ENCODE assay signal across 11 cellular contexts in the genomic region with DNA sequence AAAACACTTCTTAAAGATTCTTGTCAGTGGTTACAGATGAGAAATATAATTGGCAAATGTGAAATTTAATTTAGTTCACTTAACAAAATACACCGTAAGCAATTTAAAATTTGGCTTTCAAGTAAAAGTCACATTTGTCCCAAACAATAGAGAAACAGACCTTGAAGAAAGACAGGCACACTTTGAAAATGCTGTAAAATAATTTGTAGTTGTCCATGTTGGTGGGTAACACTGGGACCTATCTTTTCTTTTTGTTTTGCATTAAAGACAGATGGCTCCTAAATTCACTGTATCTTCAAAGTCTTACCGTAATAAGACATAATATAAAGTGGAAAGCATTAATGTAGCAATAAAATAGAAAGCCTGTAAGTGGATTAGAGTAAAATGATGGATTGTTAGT. TPM values are rescaled to one million over a fixed set of nuclear protein-coding genes. Genes with fewer than 3 reads are reported as not detected.
DNase-seq lines count a peak whose midpoint lies in the region; ATAC-seq and TF ChIP-seq lines count a peak whose summit lies in the region.
"Had no signal": no experiment of that assay in that cellular context is flagged by ENCODE, and none has a peak within 500 bp of the region (broad histone marks: within the 10 kb centered on the region; RNA-seq: fewer than 3 reads in every experiment).

No MANE protein-coding gene starts in this region.

- peak overlapping the region in 7 of 8 donors; percentile 15 to 99 (median 98) for H3K27ac ChIP-seq in spleen

- CTCF ChIA-PET in T-cell (lab: Charles Lee): interaction anchor here (0.6 to 2.3 kb wide), 4 partner anchors 12 to 292 kb away, joined by 3 to 7 read pairs (median 4); no protein-coding TSS in a partner anchor

- H3K27me3 ChIP-seq in spleen (replicated peaks in 1 of 7): no peaks in the 10 kb centered on the region

- no peaks in the 10 kb centered on the region for H3K27me3 Mint-ChIP-seq in activated CD4-positive, alpha-beta T cell treated with anti-CD3 and anti-CD28 coated beads, Interleukin-2, amount 10 ng/mL, durations not matched to agents 24 days and 14 days
- no peaks in the 10 kb centered on the region for H3K27me3 Mint-ChIP-seq in T-cell
- H3K27me3 Mint-ChIP-seq in glutamatergic neuron (ENCODE audit: unreplicated experiment): peaks cover 16% of the 10 kb centered on the region

- intact Hi-C loops in activated CD4-positive, alpha-beta T cell treated with anti-CD3 and anti-CD28 coated beads, Interleukin-2, amount 10 ng/mL, durations not matched to agents 24 days and 14 days (cut with micrococcal nuclease): no loop called here
- intact Hi-C loops in spleen (cut with DNase I; ENCODE audit: low total_unique reads): loop anchor here (10.0 kb wide), 1 partner anchor 54 kb away; no protein-coding TSS in a partner anchor

- H3K36me3 ChIP-seq in spleen: peaks cover 0 to 6% (median 0%) of the 10 kb centered on the region in 6 donors

- no peak for ATAC-seq in T-cell (replicated peaks in 1 of 4)

- H3K4me1 ChIP-seq in spleen: peaks cover 37 to 90% (median 79%) of the 10 kb centered on the region in 6 donors

- H3K4me1 Mint-ChIP-seq in activated CD4-positive, alpha-beta T cell treated with anti-CD3 and anti-CD28 coated beads, Interleukin-2, amount 10 ng/mL, durations not matched to agents 24 days and 14 days: peaks cover 61% of the 10 kb centered on the region
- peaks cover 59 to 77% (median 74%) of the 10 kb centered on the region in 3 donors for H3K4me1 Mint-ChIP-seq in T-cell
- peaks cover 30% of the 10 kb centered on the region for H3K4me1 Mint-ChIP-seq in glutamatergic neuron (ENCODE audit: low read depth, unreplicated experiment)

- no peaks in the 10 kb centered on the region for H3K9me3 ChIP-seq in spleen

- H3K27ac Mint-ChIP-seq in activated CD4-positive, alpha-beta T cell treated with anti-CD3 and anti-CD28 coated beads, Interleukin-2, amount 10 ng/mL, durations not matched to agents 24 days and 14 days: peak overlapping the region; percentile 93
- H3K27ac Mint-ChIP-seq in T-cell (peak overlapping the region; percentile 91 to 98), glutamatergic neuron (ENCODE audit: unreplicated experiment) (no peak overlapping the region)

- TF ChIP-seq CTCF in glutamatergic neuron (IDR thresholded peaks at IDR 0.05; ENCODE audit: partially characterized antibody, unreplicated experiment): no peak
- no peak for TF ChIP-seq CTCF in spleen (IDR thresholded peaks at IDR 0.05 in 8 of 11, conservative IDR thresholded peaks at IDR 0.05 in 3 of 11)

- no peak for DNase-seq in activated CD4-positive, alpha-beta T cell treated with anti-CD3 and anti-CD28 coated beads, Interleukin-2, amount 10 ng/mL, durations not matched to agents 24 days and 14 days
- DNase-seq in activated CD4-positive, alpha-beta T cell treated with anti-CD3 and anti-CD28 coated beads for 1 hour: no peak
- DNase-seq in T-cell (no peak), glutamatergic neuron (no peak), spleen (no peak), DMS53 treated with DMSO at 0.1 percent for 48 hours (lab: John Stamatoyannopoulos, UW; ENCODE audit: unreplicated experiment) (no peak), AG08396 (ENCODE audit: low spot score) (no peak)
- DNase-seq in activated T-cell treated with anti-CD3 and anti-CD28 coated beads, Interleukin-2, amount 50 U/mL, for 1 hour: no peak
- DNase-seq: activated CD4-positive, alpha-beta T cell treated with anti-CD3 and anti-CD28 coated beads, Interleukin-2, amount 50 U/mL, for 1 hour; DMS79; stimulated activated CD4-positive, alpha-beta T cell treated with anti-CD3 and anti-CD28 coated beads, Interleukin-15, amount 100 ng/mL, for 24 hours had no signal

- H3K36me3 Mint-ChIP-seq in activated CD4-positive, alpha-beta T cell treated with anti-CD3 and anti-CD28 coated beads, Interleukin-2, amount 10 ng/mL, durations not matched to agents 24 days and 14 days (ENCODE audit: low read depth): peaks cover 3% of the 10 kb centered on the region
- H3K36me3 Mint-ChIP-seq in T-cell (no peaks in the 10 kb centered on the region), glutamatergic neuron (ENCODE audit: unreplicated experiment) (no peaks in the 10 kb centered on the region)

- H3K9me3 Mint-ChIP-seq in activated CD4-positive, alpha-beta T cell treated with anti-CD3 and anti-CD28 coated beads, Interleukin-2, amount 10 ng/mL, durations not matched to agents 24 days and 14 days: no peaks in the 10 kb centered on the region
- H3K9me3 Mint-ChIP-seq in T-cell (no peaks in the 10 kb centered on the region), glutamatergic neuron (ENCODE audit: unreplicated experiment) (peaks cover 15% of the 10 kb centered on the region)

- peak overlapping the region; percentile 82 for H3K4me3 Mint-ChIP-seq in activated CD4-positive, alpha-beta T cell treated with anti-CD3 and anti-CD28 coated beads, Interleukin-2, amount 10 ng/mL, durations not matched to agents 24 days and 14 days
- peak overlapping the region in 1 of 3 donors; percentile 87 for H3K4me3 Mint-ChIP-seq in T-cell
- H3K4me3 Mint-ChIP-seq in glutamatergic neuron (ENCODE audit: unreplicated experiment): peak overlapping the region; percentile 99

- H3K4me3 ChIP-seq in spleen: peak overlapping the region in 1 of 8 donors; percentile 3

- WGBS in spleen, 5 donors: 83 to 93% (median 92%) methylated on average over 2 of the region's 2 CpGs

- POLR2A ChIA-PET in T-cell (lab: Charles Lee): interaction anchor here (0.7 to 1.3 kb wide), 5 partner anchors 12 to 304 kb away, joined by 3 to 4 read pairs (median 3); no protein-coding TSS in a partner anchor

- TF ChIP-seq POLR2A in spleen (IDR thresholded peaks at IDR 0.05): no peak

RNA-seq across cellular contexts. Expression of a gene that starts 3.3 kb away (rescaled TPM):
- 25.6 and 27.3 TPM in 2 replicates for total RNA-seq in activated CD4-positive, alpha-beta T cell treated with anti-CD3 and anti-CD28 coated beads, Interleukin-2, amount 10 ng/mL, durations not matched to agents 24 days and 14 days
- total RNA-seq in T-cell (10 to 100 TPM; 21.7 to 36.8 (median 30.6) TPM), glutamatergic neuron (ENCODE audit: unreplicated experiment) (77.6 TPM), spleen (10 to 100 TPM; 47.2 to 85.2 (median 59.7) TPM)
- 10 to 100 TPM; 15.5 to 25.0 (median 18.4) TPM for polyA plus RNA-seq in spleen

RNA-seq across cellular contexts. Expression of a gene that starts 32.0 kb away (rescaled TPM):
- total RNA-seq in activated CD4-positive, alpha-beta T cell treated with anti-CD3 and anti-CD28 coated beads, Interleukin-2, amount 10 ng/mL, durations not matched to agents 24 days and 14 days: 179 and 180 TPM in 2 replicates
- total RNA-seq in T-cell (10 to 100 TPM; 15.7 to 36.2 (median 34.7) TPM), glutamatergic neuron (ENCODE audit: unreplicated experiment) (103 TPM), spleen (100 to 1,000 TPM in 3 of 7 donors, 10 to 100 TPM in 4; 77.5 to 138 (median 98.7) TPM)
- 100 to 1,000 TPM in 1 of 3 donors, 10 to 100 TPM in 2; 61.9 to 130 (median 94.2) TPM for polyA plus RNA-seq in spleen

RNA-seq across cellular contexts. Expression of a gene that starts 45.1 kb away (rescaled TPM):
- total RNA-seq in activated CD4-positive, alpha-beta T cell treated with anti-CD3 and anti-CD28 coated beads, Interleukin-2, amount 10 ng/mL, durations not matched to agents 24 days and 14 days: 58.1 and 63.0 TPM in 2 replicates
- total RNA-seq in T-cell: 10 to 100 TPM; 10.4 to 19.4 (median 13.9) TPM
- 12.2 TPM for total RNA-seq in glutamatergic neuron (ENCODE audit: unreplicated experiment)
- 10 to 100 TPM; 13.3 to 32.1 (median 21.3) TPM for total RNA-seq in spleen
- 10 to 100 TPM; 39.4 to 68.3 (median 58.2) TPM for polyA plus RNA-seq in spleen
